In the genomic region with DNA sequence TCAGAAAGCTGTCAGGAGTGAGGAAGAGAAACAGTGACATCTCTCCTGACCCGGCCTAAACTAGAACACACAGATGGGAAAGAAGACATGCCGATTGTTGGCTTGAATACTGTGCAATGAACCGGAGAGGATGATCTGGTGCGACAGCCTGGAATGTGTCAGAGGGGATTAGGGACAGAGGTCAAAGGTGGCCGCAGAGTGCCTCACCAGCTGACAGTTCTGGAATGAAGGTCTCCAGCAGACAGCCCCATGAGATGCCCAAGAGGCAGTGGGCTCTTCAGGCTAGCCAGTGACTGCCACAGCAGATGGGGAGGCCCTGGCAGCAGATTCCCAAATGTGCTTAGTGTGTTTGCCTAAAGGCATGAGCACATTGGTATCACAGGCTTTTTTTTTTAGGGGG, we compare ENCODE assay signal across 17 cellular contexts.
A peak's percentile ranks its signal among the peaks of the same experiment; 100 is the strongest.
DNase-seq lines count a peak whose midpoint lies in the region; TF ChIP-seq lines count a peak whose summit lies in the region.
"Had no signal": no experiment of that assay in that cellular context is flagged by ENCODE, and none has a peak within 500 bp of the region (broad histone marks: within the 10 kb centered on the region; RNA-seq: fewer than 3 reads in every experiment).

No MANE protein-coding gene starts in this region.

- peak; percentile 51 for DNase-seq in NCI-H82 treated with DMSO at 0.1 percent for 48 hours (lab: John Stamatoyannopoulos, UW; ENCODE audit: unreplicated experiment)
- DNase-seq in ecto neural progenitor cell (ENCODE audit: low spot score): peak; percentile 90
- DNase-seq in nephron progenitor cell: peak; percentile 57
- DNase-seq in GDM1 (lab: John Stamatoyannopoulos, UW): no peak
- no peak for DNase-seq in G401 (ENCODE audit: low spot score)
- DNase-seq in colonic mucosa: no peak
- DNase-seq: BE2C; CD4-positive, alpha-beta memory T cell; DMS153; DMS79 treated with DMSO at 0.1 percent for 48 hours; EL; GOT3; H9 had no signal

- intact Hi-C loops in colonic mucosa (cut with DNase I): no loop called here

- H3K9me3 ChIP-seq in colonic mucosa: no peaks in the 10 kb centered on the region
- H3K9me3 ChIP-seq: A549, BE2C had no signal

- H3K27ac ChIP-seq in colonic mucosa: no peak overlapping the region
- H3K27ac ChIP-seq: A549, C4-2B had no signal

- H3K36me3 Mint-ChIP-seq in nephron progenitor cell (ENCODE audit: low read depth): no peaks in the 10 kb centered on the region
- H3K36me3 Mint-ChIP-seq: CD4-positive, alpha-beta memory T cell; IgD-negative memory B cell had no signal

- no peak overlapping the region for H3K4me3 ChIP-seq in colonic mucosa
- H3K4me3 ChIP-seq: A549, GM12878 had no signal

- H3K9me3 Mint-ChIP-seq in nephron progenitor cell: no peaks in the 10 kb centered on the region
- H3K9me3 Mint-ChIP-seq: H9 had no signal

- no peaks in the 10 kb centered on the region for H3K27me3 ChIP-seq in colonic mucosa
- H3K27me3 ChIP-seq: BE2C had no signal

- H3K27ac Mint-ChIP-seq in nephron progenitor cell: peak overlapping the region; percentile 6
- H3K27ac Mint-ChIP-seq: CD4-positive, alpha-beta memory T cell; H9; IgD-negative memory B cell had no signal

- in situ Hi-C loops in G401 (cut with HindIII; ENCODE audit: low sequenced_read_pairs): no loop called here

- no peak overlapping the region for H3K9ac ChIP-seq in colonic mucosa (ENCODE audit: low read depth in 2 of 2, low read length in 2 of 2)

- no peaks in the 10 kb centered on the region for H3K36me3 ChIP-seq in colonic mucosa
- H3K36me3 ChIP-seq: BE2C had no signal

- no peaks in the 10 kb centered on the region for H3K27me3 Mint-ChIP-seq in nephron progenitor cell (ENCODE audit: low read depth, poor library complexity)
- H3K27me3 Mint-ChIP-seq: CD4-positive, alpha-beta memory T cell; IgD-negative memory B cell had no signal

- no peak overlapping the region for H3K4me3 Mint-ChIP-seq in nephron progenitor cell
- H3K4me3 Mint-ChIP-seq: CD4-positive, alpha-beta memory T cell; H9; IgD-negative memory B cell had no signal

- no peaks in the 10 kb centered on the region for H3K4me1 ChIP-seq in colonic mucosa
- H3K4me1 ChIP-seq: A549, BE2C had no signal

- peaks cover 17% of the 10 kb centered on the region for H3K4me1 Mint-ChIP-seq in nephron progenitor cell
- H3K4me1 Mint-ChIP-seq: CD4-positive, alpha-beta memory T cell; H9; IgD-negative memory B cell had no signal

- TF ChIP-seq CTCF in nephron progenitor cell (IDR thresholded peaks at IDR 0.05) (no peak), colonic mucosa (IDR thresholded peaks at IDR 0.05) (no peak)

Comparison
In these comparisons a context has a peak if more than half of its experiments do, and no peak if none do; other contexts are left out.
1. DNase-seq: peak in NCI-H82 treated with DMSO at 0.1 percent for 48 hours (single experiment), ecto neural progenitor cell (single experiment) and nephron progenitor cell (single experiment); none in GDM1 (single experiment), G401 (single experiment) and colonic mucosa (single experiment).